Comparison of ENCODE assay signal across 2 cellular contexts in genomic region chr1:11324562-11324961, GRCh38.
TF ChIP-seq lines count a peak whose summit lies in the region.

No MANE protein-coding gene starts in this region.

TF ChIP-seq in SK-N-SH, 30 proteins besides CTCF, POLR2A, EP300 and RAD21 (continued from another document):
- TF ChIP-seq REST (IDR thresholded peaks at IDR 0.05; ENCODE audit: low read depth, low read length) = no peak
- TF ChIP-seq ZBTB33 (IDR thresholded peaks at IDR 0.05; ENCODE audit: borderline replicate concordance, low read depth) = no peak
- no peak for TF ChIP-seq TCF12 (IDR thresholded peaks at IDR 0.05)
- TF ChIP-seq POLR2AphosphoS5 (IDR thresholded peaks at IDR 0.05; ENCODE audit: low read depth, low read length) = no peak

TF ChIP-seq in SK-N-SH treated with all-trans-retinoic acid at 6 μM for 48 hours, 23 proteins besides CTCF, POLR2A, EP300 and RAD21 (continued from another document):
- TF ChIP-seq CREB5 (CRISPR knock-in tag; IDR thresholded peaks at IDR 0.05; ENCODE audit: low read depth) = no peak
- no peak for TF ChIP-seq OSR1 (CRISPR knock-in tag; IDR thresholded peaks at IDR 0.05)
- no peak for TF ChIP-seq TOX (CRISPR knock-in tag; IDR thresholded peaks at IDR 0.05; ENCODE audit: borderline replicate concordance)
- no peak for TF ChIP-seq ZC3H10 (CRISPR knock-in tag; IDR thresholded peaks at IDR 0.05)
- no peak for TF ChIP-seq ZFP30 (CRISPR knock-in tag; IDR thresholded peaks at IDR 0.05)
